In the genomic region with DNA sequence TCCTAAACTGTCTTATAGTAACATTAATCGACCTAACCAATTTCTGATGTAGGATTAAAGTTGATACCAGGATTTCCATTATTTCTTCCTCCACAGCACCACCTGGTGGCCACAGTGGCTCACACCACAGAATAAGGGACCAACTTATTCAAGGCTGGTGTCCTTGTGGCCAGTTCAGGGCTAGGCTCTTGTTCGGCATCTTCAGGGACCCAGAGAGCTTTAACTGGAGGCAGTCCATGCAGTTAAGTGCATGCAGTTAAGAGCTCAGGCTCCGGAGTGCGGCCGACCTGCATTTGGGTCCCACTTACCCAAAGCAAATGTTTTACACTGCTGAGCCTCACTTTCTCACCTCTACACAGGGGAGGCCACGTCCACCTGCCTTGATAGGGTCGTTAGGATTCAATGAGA, we compare ENCODE assay signal across 8 cellular contexts. TPM values are rescaled to one million over a fixed set of nuclear protein-coding genes. Genes with fewer than 3 reads are reported as not detected.
A peak's percentile ranks its signal among the peaks of the same experiment; 100 is the strongest.
DNase-seq lines count a peak whose midpoint lies in the region; ATAC-seq and TF ChIP-seq lines count a peak whose summit lies in the region.

No MANE protein-coding gene starts in this region.

- no peak overlapping the region for H2AFZ ChIP-seq in PC-9

- DNase-seq in DMS53 (lab: John Stamatoyannopoulos, UW): peak; percentile 80
- peak in 1 of 2 experiments; percentile 26 for DNase-seq in PC-9
- peak; percentile 87 for DNase-seq in activated T-cell treated with anti-CD3 and anti-CD28 coated beads, Interleukin-2, amount 50 U/mL, for 24 hours
- DNase-seq in fibroblast of gingiva (ENCODE audit: low read depth): peak; percentile 59
- peak; percentile 83 for DNase-seq in stimulated activated naive CD8-positive, alpha-beta T cell treated with anti-CD3 and anti-CD28 coated beads, Interleukin-15, Interleukin-2, amounts not matched to agents 100 U/mL and 50 U/mL, for 24 hours

- H3K27ac ChIP-seq in PC-9: no peak overlapping the region

- H3K27ac Mint-ChIP-seq in IgD-negative memory B cell (peak overlapping the region in 2 of 3 donors; percentile 78 to 89), nephron (peak overlapping the region in 1 of 3 experiments; percentile 11)
- peak overlapping the region; percentile 71 for H3K27ac Mint-ChIP-seq in activated T-cell treated with anti-CD3 and anti-CD28 coated beads, Interleukin-2, amount 50 U/mL, for 24 hours

- CTCF ChIA-PET in PC-9 (lab: Charles Lee): interaction anchor here (0.6 to 0.7 kb wide), 2 partner anchors 109 to 136 kb away, joined by 5 to 6 read pairs; no protein-coding TSS in a partner anchor

- H3K4me1 Mint-ChIP-seq in IgD-negative memory B cell (peaks cover 5 to 17% (median 7%) of the 10 kb centered on the region in 3 donors), nephron (peaks cover 19% of the 10 kb centered on the region)
- peaks cover 17% of the 10 kb centered on the region for H3K4me1 Mint-ChIP-seq in activated T-cell treated with anti-CD3 and anti-CD28 coated beads, Interleukin-2, amount 50 U/mL, for 24 hours (ENCODE audit: low read depth)

- no peak overlapping the region for H3K4me3 ChIP-seq in PC-9

- H3F3A ChIP-seq in PC-9 (ENCODE audit: insufficient read depth, low read depth): no peaks in the 10 kb centered on the region

- no peaks in the 10 kb centered on the region for H3K9me2 ChIP-seq in PC-9 (ENCODE audit: insufficient read depth)

- TF ChIP-seq CTCF in PC-9 (conservative IDR thresholded peaks at IDR 0.05) (peak; percentile 82), nephron (IDR thresholded peaks at IDR 0.05; ENCODE audit: unreplicated experiment in 3 of 3) (peak; percentile 85 to 87 (median 86))

- H4K20me1 ChIP-seq in PC-9 (ENCODE audit: insufficient read depth): no peaks in the 10 kb centered on the region

- peaks cover 12% of the 10 kb centered on the region for H3K36me3 Mint-ChIP-seq in IgD-negative memory B cell
- H3K36me3 Mint-ChIP-seq in activated T-cell treated with anti-CD3 and anti-CD28 coated beads, Interleukin-2, amount 50 U/mL, for 24 hours (ENCODE audit: low read depth): peaks cover 98% of the 10 kb centered on the region
- H3K36me3 Mint-ChIP-seq in nephron (ENCODE audit: low read depth): peaks cover 44% of the 10 kb centered on the region

- H3K4me3 Mint-ChIP-seq in IgD-negative memory B cell (no peak overlapping the region), nephron (no peak overlapping the region)
- H3K4me3 Mint-ChIP-seq in activated T-cell treated with anti-CD3 and anti-CD28 coated beads, Interleukin-2, amount 50 U/mL, for 24 hours: no peak overlapping the region

- H3K9me3 Mint-ChIP-seq in IgD-negative memory B cell (no peaks in the 10 kb centered on the region), nephron (no peaks in the 10 kb centered on the region)
- no peaks in the 10 kb centered on the region for H3K9me3 Mint-ChIP-seq in activated T-cell treated with anti-CD3 and anti-CD28 coated beads, Interleukin-2, amount 50 U/mL, for 24 hours

- H3K4me1 ChIP-seq in PC-9 (replicated peaks; ENCODE audit: insufficient read depth): no peaks in the 10 kb centered on the region

- no TSS peak for BruUV-seq in PC-9 (replicated peaks; lab: Mats Ljungman, UMichigan)

- no peaks in the 10 kb centered on the region for H3K79me2 ChIP-seq in PC-9 (ENCODE audit: low read depth)

- H3K27me3 ChIP-seq in PC-9 (ENCODE audit: insufficient read depth, low read depth): no peaks in the 10 kb centered on the region

- H3K9me3 ChIP-seq in PC-9 (ENCODE audit: insufficient read depth, low read depth): no peaks in the 10 kb centered on the region

- intact Hi-C loops in PC-9 (cut with micrococcal nuclease; ENCODE audit: unreplicated experiment): loop anchor here (1.0 to 10.0 kb wide), 2 partner anchors 109 to 382 kb away; no protein-coding TSS in a partner anchor

- H3K4me2 ChIP-seq in PC-9: no peak overlapping the region

- POLR2A ChIA-PET in PC-9 (lab: Charles Lee; ENCODE audit: unreplicated experiment): interaction anchor here (0.6 kb wide), 1 partner anchor 1522 kb away, joined by 9 read pairs; no protein-coding TSS in a partner anchor

- ATAC-seq in stimulated activated naive CD8-positive, alpha-beta T cell treated with anti-CD3 and anti-CD28 coated beads, Interleukin-15, Interleukin-2, amounts not matched to agents 100 U/mL and 50 U/mL, for 24 hours: peak; percentile 80
- no peak for ATAC-seq in GM21786 (IDR thresholded peaks at IDR 0.05; ENCODE audit: unreplicated experiment)

- no peaks in the 10 kb centered on the region for H3K36me3 ChIP-seq in PC-9 (ENCODE audit: low read depth)

- H3K27me3 Mint-ChIP-seq in IgD-negative memory B cell (no peaks in the 10 kb centered on the region), nephron (ENCODE audit: low read depth) (no peaks in the 10 kb centered on the region)
- no peaks in the 10 kb centered on the region for H3K27me3 Mint-ChIP-seq in activated T-cell treated with anti-CD3 and anti-CD28 coated beads, Interleukin-2, amount 50 U/mL, for 24 hours

RNA-seq across cellular contexts. Expression of a gene that starts 42.0 kb away (rescaled TPM):
- polyA plus RNA-seq in IgD-negative memory B cell: 1.6 TPM
- not detected in 2 replicates for total RNA-seq in PC-9 (2021)
